23 cellular contexts compared by ENCODE assay signal in genomic region chr18:37511933-37512332, GRCh38. TPM values are rescaled to one million over a fixed set of nuclear protein-coding genes. Genes with fewer than 3 reads are reported as not detected.
"Had no signal": no experiment of that assay in that cellular context is flagged by ENCODE, and none has a peak within 500 bp of the region (broad histone marks: within the 10 kb centered on the region; RNA-seq: fewer than 3 reads in every experiment).

No MANE protein-coding gene starts in this region.

- ATAC-seq: foreskin keratinocyte, gastroesophageal sphincter, heart left ventricle, left colon, left lung, left ventricle myocardium superior, lower lobe of right lung had no signal

- H3K27me3 ChIP-seq: dorsolateral prefrontal cortex had no signal

- DNase-seq: dermis blood vessel endothelial cell; dorsolateral prefrontal cortex; effector CD4-positive, alpha-beta T cell; effector memory CD4-positive, alpha-beta T cell; foreskin keratinocyte; heart left ventricle; hypothalamus; immature natural killer cell; islet precursor cell; kidney; kidney glomerular epithelial cell; left colon; left lung; left ventricle myocardium superior; lower lobe of right lung; mesenchymal stem cell; midbrain had no signal

- H3K4me1 Mint-ChIP-seq: immature natural killer cell had no signal

- H3K36me3 Mint-ChIP-seq: immature natural killer cell had no signal

- H3K36me3 ChIP-seq: esophagus muscularis mucosa, gastroesophageal sphincter, heart left ventricle, left lung, lower lobe of right lung had no signal

- H3K4me3 ChIP-seq: coronary artery, dorsolateral prefrontal cortex, esophagus muscularis mucosa, gastroesophageal sphincter, heart left ventricle, hepatocyte, left lung, lower lobe of right lung had no signal

- H3K27ac ChIP-seq: coronary artery, esophagus muscularis mucosa, foreskin keratinocyte, gastroesophageal sphincter, heart left ventricle, hepatocyte, left lung, lower lobe of right lung had no signal

- H3K4me1 ChIP-seq: esophagus muscularis mucosa, foreskin keratinocyte, gastroesophageal sphincter, heart left ventricle, left lung, lower lobe of right lung had no signal

- H3K27ac Mint-ChIP-seq: immature natural killer cell had no signal

- H3K4me2 ChIP-seq: hepatocyte had no signal

- H3K4me3 Mint-ChIP-seq: immature natural killer cell had no signal

- H2AFZ ChIP-seq: hepatocyte had no signal

RNA-seq across cellular contexts. Expression of gene CELF4, which starts 53.7 kb away (rescaled TPM):
- polyA plus RNA-seq: endothelial cell of umbilical vein, fibroblast of lung, foreskin keratinocyte had no signal
